ENCODE assay signal across 1 cellular context in genomic region chr6:30489081-30490030, GRCh38.
TF ChIP-seq lines count a peak whose summit lies in the region.

HLA-E (plus strand) TSS chr6:30489509; CDS start chr6:30489532, 23 bp downstream.

TF ChIP-seq in K562, 482 proteins besides CTCF, POLR2A, EP300 and RAD21 (continued from another document and continues in another):
- TF ChIP-seq ZBTB26 (CRISPR knock-in tag; IDR thresholded peaks at IDR 0.05) (no peak), FOXM1 (IDR thresholded peaks at IDR 0.05; ENCODE audit: low read depth) (no peak; the same call in 1 of the 2 replicates), FOXM1 (CRISPR knock-in tag; IDR thresholded peaks at IDR 0.05; ENCODE audit: low read depth) (no peak), NCOA1 (IDR thresholded peaks at IDR 0.05; ENCODE audit: low read depth) (0 out of 2 replicates have a peak, but pooled peaks have one; percentile 19), USF1 (CRISPR knock-in tag; IDR thresholded peaks at IDR 0.05) (peak; percentile 88), SMARCB1 (IDR thresholded peaks at IDR 0.05; ENCODE audit: insufficient read length, low read depth) (no peak), FOS (IDR thresholded peaks at IDR 0.05; ENCODE audit: extremely low read depth, insufficient read length) (peak; percentile 86), HNRNPL (IDR thresholded peaks at IDR 0.05; ENCODE audit: low read depth, low read length) (no peak), ZHX1 (conservative IDR thresholded peaks at IDR 0.05; ENCODE audit: low read length) (no peak), ZNF263 (CRISPR knock-in tag; IDR thresholded peaks at IDR 0.05; ENCODE audit: borderline replicate concordance) (peak; percentile 49; the same call in 1 of the 2 replicates), TCFL5 (CRISPR knock-in tag; conservative IDR thresholded peaks at IDR 0.05) (no peak), ZNF143 (CRISPR knock-in tag; IDR thresholded peaks at IDR 0.05) (no peak), SOX6 (IDR thresholded peaks at IDR 0.05) (peak; percentile 70; the same call in 1 of the 2 replicates), RUNX1 (IDR thresholded peaks at IDR 0.05; ENCODE audit: low read depth) (no peak), TRIM24 (IDR thresholded peaks at IDR 0.05) (peak in 1 of 2 experiments; percentile 77; a peak in 2 of 4 replicates), ETS1 (conservative IDR thresholded peaks at IDR 0.05; ENCODE audit: control insufficient read depth, low read depth, low read length) (no peak), ZNF282 (CRISPR knock-in tag; IDR thresholded peaks at IDR 0.05) (no peak), HMGXB4 (CRISPR knock-in tag; IDR thresholded peaks at IDR 0.05) (0 out of 2 replicates have a peak, but pooled peaks have one; percentile 62), STAT5A (IDR thresholded peaks at IDR 0.05; ENCODE audit: borderline replicate concordance, low read length) (no peak), NR0B1 (IDR thresholded peaks at IDR 0.05; ENCODE audit: partially characterized antibody) (no peak), E2F4 (CRISPR knock-in tag; IDR thresholded peaks at IDR 0.05; ENCODE audit: low read depth) (no peak; the same call in 1 of the 2 replicates), PKNOX1 (IDR thresholded peaks at IDR 0.05) (peak; percentile 44; the same call in 1 of the 2 replicates), CEBPB (tag; IDR thresholded peaks at IDR 0.05) (no peak), ARNT (IDR thresholded peaks at IDR 0.05) (peak in 1 of 2 experiments; percentile 91; a peak in 2 of 4 replicates), HNRNPLL (IDR thresholded peaks at IDR 0.05; ENCODE audit: low read depth, low read length, poor library complexity, severe bottlenecking) (no peak), GABPB1 (CRISPR knock-in tag; IDR thresholded peaks at IDR 0.05) (no peak), NFATC3 (IDR thresholded peaks at IDR 0.05) (no peak), FOXA3 (CRISPR knock-in tag; conservative IDR thresholded peaks at IDR 0.05 in 1 of 2, IDR thresholded peaks at IDR 0.05 in 1 of 2) (no peak; a peak in 1 of 4 replicates), ZNF318 (IDR thresholded peaks at IDR 0.05; ENCODE audit: borderline replicate concordance in 1 of 2, low read depth in 1 of 2) (no peak)
